Comparison of ENCODE assay signal across 15 cellular contexts in genomic region chr14:67987596-67987995, GRCh38.
DNase-seq lines count a peak whose midpoint lies in the region; ATAC-seq and TF ChIP-seq lines count a peak whose summit lies in the region.
"Had no signal": no experiment of that assay in that cellular context is flagged by ENCODE, and none has a peak within 500 bp of the region (broad histone marks: within the 10 kb centered on the region; RNA-seq: fewer than 3 reads in every experiment).

No MANE protein-coding gene starts in this region.

- no peaks in the 10 kb centered on the region for H3K27me3 ChIP-seq in Panc1 (ENCODE audit: control insufficient read depth, insufficient read depth, low read length)
- H3K27me3 ChIP-seq in esophagus squamous epithelium: no peaks in the 10 kb centered on the region

- H3K36me3 ChIP-seq in Panc1 (ENCODE audit: control insufficient read depth, insufficient read depth, low read length): no peaks in the 10 kb centered on the region
- H3K36me3 ChIP-seq in esophagus squamous epithelium: no peaks in the 10 kb centered on the region

- no peak overlapping the region for H3K4me3 Mint-ChIP-seq in activated T-helper 17 cell treated with anti-CD3 and anti-CD28 coated beads, Interleukin-2, amount 50 U/mL, for 72 hours
- H3K4me3 Mint-ChIP-seq: CD4-positive, alpha-beta T cell; naive B cell had no signal

- DNase-seq in AG20443 (ENCODE audit: low spot score) (peak; percentile 28), Panc1 (ENCODE audit: low read depth, low spot score) (no peak), esophagus squamous epithelium (lab: John Stamatoyannopoulos, UW) (no peak), non-pigmented ciliary epithelial cell (ENCODE audit: low read depth) (peak; percentile 91)
- DNase-seq: activated naive CD4-positive, alpha-beta T cell treated with Interleukin-2 at 50 U/mL for 16 hours; CD4-positive, alpha-beta T cell; naive B cell; NCI-H2227 treated with DMSO at 0.1 percent for 48 hours; T-helper 9 cell had no signal

- POLR2A ChIA-PET in Panc1 (lab: Charles Lee): no interaction called here

- BruUV-seq in Panc1 (replicated peaks; lab: Mats Ljungman, UMichigan): no TSS peak

- TF ChIP-seq CTCF in Panc1 (IDR thresholded peaks at IDR 0.05): no peak
- TF ChIP-seq CTCF in esophagus squamous epithelium (IDR thresholded peaks at IDR 0.05): no peak

- no peaks in the 10 kb centered on the region for H3K4me1 Mint-ChIP-seq in activated T-helper 17 cell treated with anti-CD3 and anti-CD28 coated beads, Interleukin-2, amount 50 U/mL, for 72 hours
- H3K4me1 Mint-ChIP-seq: naive B cell had no signal

- peak overlapping the region; percentile 67; the same call in 1 of the 2 replicates for H3K27ac ChIP-seq in Panc1 (ENCODE audit: low read length)
- H3K27ac ChIP-seq in esophagus squamous epithelium: peak overlapping the region; percentile 11 to 65 (median 57)
- H3K27ac ChIP-seq: epithelial cell of prostate, HL-60 had no signal

- H3K36me3 Mint-ChIP-seq in activated T-helper 17 cell treated with anti-CD3 and anti-CD28 coated beads, Interleukin-2, amount 50 U/mL, for 72 hours (ENCODE audit: low read depth): no peaks in the 10 kb centered on the region
- H3K36me3 Mint-ChIP-seq: naive B cell had no signal

- H3K9me3 ChIP-seq in Panc1 (ENCODE audit: control insufficient read depth, insufficient read depth, low read depth, low read length): no peaks in the 10 kb centered on the region
- H3K9me3 ChIP-seq in esophagus squamous epithelium: no peaks in the 10 kb centered on the region

- intact Hi-C loops in Panc1 (cut with micrococcal nuclease; ENCODE audit: unreplicated experiment) (no loop called here), esophagus squamous epithelium (cut with DNase I) (no loop called here)

- no peak overlapping the region for H3K27ac Mint-ChIP-seq in activated T-helper 17 cell treated with anti-CD3 and anti-CD28 coated beads, Interleukin-2, amount 50 U/mL, for 72 hours
- H3K27ac Mint-ChIP-seq: CD4-positive, alpha-beta T cell; naive B cell had no signal

- in situ Hi-C loops in Panc1 (cut with HindIII; ENCODE audit: low pct_unique_long_range_greater_than_20kb, low sequenced_read_pairs): no loop called here

- CTCF ChIA-PET in Panc1 (lab: Charles Lee): no interaction called here

- H3K9me3 Mint-ChIP-seq in activated T-helper 17 cell treated with anti-CD3 and anti-CD28 coated beads, Interleukin-2, amount 50 U/mL, for 72 hours: no peaks in the 10 kb centered on the region
- H3K9me3 Mint-ChIP-seq: CD4-positive, alpha-beta T cell; naive B cell had no signal

- H3K4me3 ChIP-seq in Panc1 (ENCODE audit: low read depth in 2 of 2, low read length in 2 of 2): no peak overlapping the region
- no peak overlapping the region for H3K4me3 ChIP-seq in esophagus squamous epithelium

- H3K4me1 ChIP-seq in Panc1 (ENCODE audit: control insufficient read depth, insufficient read depth, low read length) (no peaks in the 10 kb centered on the region), esophagus squamous epithelium (peaks cover 0 to 32% (median 8%) of the 10 kb centered on the region in 3 donors)

- ATAC-seq in Panc1 (no peak), HG02870 (IDR thresholded peaks at IDR 0.05; ENCODE audit: unreplicated experiment) (no peak), HG03442 (IDR thresholded peaks at IDR 0.05; ENCODE audit: unreplicated experiment) (no peak)
- ATAC-seq in activated T-helper 17 cell treated with anti-CD3 and anti-CD28 coated beads, Interleukin-2, amount 50 U/mL, for 72 hours (replicated peaks): no peak
- no peak for ATAC-seq in activated CD4-positive, CD25-positive, alpha-beta regulatory T cell treated with anti-CD3 and anti-CD28 coated beads, Interleukin-2, amount 50 U/mL, for 24 hours

- TF ChIP-seq POLR2A in esophagus squamous epithelium (IDR thresholded peaks at IDR 0.05): no peak

- no peaks in the 10 kb centered on the region for H3K27me3 Mint-ChIP-seq in activated T-helper 17 cell treated with anti-CD3 and anti-CD28 coated beads, Interleukin-2, amount 50 U/mL, for 72 hours
- H3K27me3 Mint-ChIP-seq: CD4-positive, alpha-beta T cell; naive B cell had no signal

- 18 to 44% methylated on average over 5 of the region's 5 CpGs for WGBS in esophagus squamous epithelium, 2 donors

Comparison
In these comparisons a context has a peak if more than half of its experiments do, and no peak if none do; other contexts are left out.
1. DNase-seq: peak in AG20443 (single experiment) and non-pigmented ciliary epithelial cell (single experiment); none in Panc1 (single experiment) and esophagus squamous epithelium (single experiment).